Comparison of ENCODE assay signal across 8 cellular contexts in genomic region chr18:51135795-51136194, GRCh38.
DNase-seq lines count a peak whose midpoint lies in the region; ATAC-seq and TF ChIP-seq lines count a peak whose summit lies in the region.

No MANE protein-coding gene starts in this region.

- no peak overlapping the region for H3K4me3 ChIP-seq in breast epithelium

- H3K36me3 Mint-ChIP-seq in MCF 10A (ENCODE audit: insufficient read depth, unreplicated experiment), result peaks cover 6% of the 10 kb centered on the region
- H3K36me3 Mint-ChIP-seq in type B pancreatic cell, result no peaks in the 10 kb centered on the region

- H3K4me1 Mint-ChIP-seq in MCF 10A (ENCODE audit: insufficient read depth, unreplicated experiment) (peaks cover 45% of the 10 kb centered on the region), type B pancreatic cell (ENCODE audit: unreplicated experiment) (no peaks in the 10 kb centered on the region)

- H3K27ac Mint-ChIP-seq in MCF 10A (ENCODE audit: low read depth, unreplicated experiment) (peak overlapping the region; percentile 97), type B pancreatic cell (peak overlapping the region; percentile 58)

- no peaks in the 10 kb centered on the region for H3K36me3 ChIP-seq in breast epithelium

- peak overlapping the region; percentile 85 for H3K4me3 Mint-ChIP-seq in MCF 10A (ENCODE audit: unreplicated experiment)
- H3K4me3 Mint-ChIP-seq in type B pancreatic cell, result no peak overlapping the region

- H3K9me3 ChIP-seq in breast epithelium, result no peaks in the 10 kb centered on the region

- no peaks in the 10 kb centered on the region for H3K4me1 ChIP-seq in breast epithelium

- no peaks in the 10 kb centered on the region for H3K27me3 ChIP-seq in breast epithelium

- DNase-seq in MCF 10A (ENCODE audit: unreplicated experiment) (peak; percentile 48), breast epithelium (ENCODE audit: low spot score in 2 of 2) (no peak), dermis blood vessel endothelial cell (peak; percentile 4), type B pancreatic cell (ENCODE audit: extremely low spot score, unreplicated experiment) (no peak), T-helper 9 cell (no peak)
- no peak for DNase-seq in central memory CD4-positive, alpha-beta T cell

- intact Hi-C loops in MCF 10A (cut with micrococcal nuclease), result loop anchor here (1.0 to 10.0 kb wide), 5 partner anchors 15 to 479 kb away; partner anchors contain the start of gene MEX3C
- intact Hi-C loops in breast epithelium (cut with DNase I; ENCODE audit: low total_unique reads), result no loop called here

- CTCF ChIA-PET in MCF 10A (lab: Yijun Ruan, JAX), result interaction anchor here (0.6 to 5.8 kb wide), 5 partner anchors 50 to 482 kb away, joined by 3 to 38 read pairs (median 3); partner anchors contain the start of gene MEX3C

- TF ChIP-seq CTCF in MCF 10A (IDR thresholded peaks at IDR 0.05; ENCODE audit: unreplicated experiment) (no peak), breast epithelium (IDR thresholded peaks at IDR 0.05) (no peak), type B pancreatic cell (conservative IDR thresholded peaks at IDR 0.05) (peak; percentile 51)

- H3K27me3 Mint-ChIP-seq in MCF 10A (ENCODE audit: insufficient read depth, unreplicated experiment) (no peaks in the 10 kb centered on the region), type B pancreatic cell (no peaks in the 10 kb centered on the region)

- TF ChIP-seq POLR2A in breast epithelium (IDR thresholded peaks at IDR 0.05), result no peak

- H3K9me3 Mint-ChIP-seq in MCF 10A (ENCODE audit: unreplicated experiment) (no peaks in the 10 kb centered on the region), type B pancreatic cell (no peaks in the 10 kb centered on the region)

- peak; percentile 65 for ATAC-seq in HG03460 (IDR thresholded peaks at IDR 0.05; ENCODE audit: unreplicated experiment)
- no peak for ATAC-seq in HG02973 (IDR thresholded peaks at IDR 0.05; ENCODE audit: unreplicated experiment)

- POLR2A ChIA-PET in MCF 10A (lab: Yijun Ruan, JAX), result interaction anchor here (0.7 to 7.2 kb wide), 4 partner anchors 12 to 187 kb away, joined by 3 to 262 read pairs (median 4); partner anchors contain the start of genes MEX3C and SMAD4

- H3K27ac ChIP-seq in breast epithelium, result no peak overlapping the region

- no TSS peak for BruUV-seq in MCF 10A (replicated peaks; lab: Mats Ljungman, UMichigan)

Comparison
In these comparisons a context has a peak if more than half of its experiments do, and no peak if none do; other contexts are left out.
1. DNase-seq: peak in MCF 10A (single experiment) and dermis blood vessel endothelial cell (single experiment); none in breast epithelium (0 of 2), type B pancreatic cell (single experiment), central memory CD4-positive, alpha-beta T cell (single experiment) and T-helper 9 cell (single experiment).